Comparison of ENCODE assay signal across 8 cellular contexts in genomic region chr1:94417962-94418663, GRCh38. TPM values are rescaled to one million over a fixed set of nuclear protein-coding genes. Genes with fewer than 3 reads are reported as not detected.
DNase-seq lines count a peak whose midpoint lies in the region; ATAC-seq, FAIRE-seq and TF ChIP-seq lines count a peak whose summit lies in the region.

Gene ABCD3, plus strand, starts transcription at chr1:94418389. Its CDS starts 90 bp downstream, at chr1:94418479.

- H3K9me3 ChIP-seq in WERI-Rb-1 (ENCODE audit: severe bottlenecking) (no peaks in the 10 kb centered on the region), breast epithelium (no peaks in the 10 kb centered on the region), small intestine (ENCODE audit: control insufficient read depth, low read depth) (no peaks in the 10 kb centered on the region)

- intact Hi-C loops in breast epithelium (cut with DNase I; ENCODE audit: low total_unique reads), result no loop called here

- peaks cover 0 to 9% of the 10 kb centered on the region in 2 donors for H3K4me1 ChIP-seq in breast epithelium
- peaks cover 0 to 8% of the 10 kb centered on the region in 2 donors for H3K4me1 ChIP-seq in small intestine (ENCODE audit: control insufficient read depth in 2 of 2, insufficient read depth in 1 of 2, low read depth in 1 of 2, low read length in 1 of 2)

- peak; percentile 20 for TF ChIP-seq POLR2A in breast epithelium (IDR thresholded peaks at IDR 0.05)

- POLR2A ChIA-PET in AG04449 (lab: Yijun Ruan, JAX), result interaction anchor here (1.0 kb wide), 1 partner anchor 1339 kb away, joined by 3 read pairs; the partner anchor contains the start of gene MTF2

- 0 to 1% (median 0%) methylated on average over 24 to 85 of the region's 85 CpGs for WGBS in small intestine, 3 donors

- ATAC-seq in GM18907 (IDR thresholded peaks at IDR 0.05; ENCODE audit: unreplicated experiment), result peak; percentile 96
- peak; percentile 95 for ATAC-seq in HG03139 (IDR thresholded peaks at IDR 0.05; ENCODE audit: unreplicated experiment)

- DNase-seq in AG04449 (ENCODE audit: low read depth, low spot score) (peak; percentile 80), NCI-H2227 (lab: John Stamatoyannopoulos, UW; ENCODE audit: unreplicated experiment) (peak; percentile 99), WERI-Rb-1 (peak; percentile 98), breast epithelium (ENCODE audit: low spot score in 2 of 2) (peak; percentile 91 to 95), iPS-NIHi11 (ENCODE audit: low spot score) (peak; percentile 92), small intestine (peak; percentile 97)

- H3K4me3 ChIP-seq in AG04449 (ENCODE audit: low read depth, low read length) (peak within 1 kb of the TSS; percentile 84), WERI-Rb-1 (ENCODE audit: low read depth, low read length) (peak within 1 kb of the TSS; percentile 75), breast epithelium (peak within 1 kb of the TSS; percentile 88 to 97 (median 93)), small intestine (ENCODE audit: low read depth in 1 of 2, low read length in 2 of 2) (peak within 1 kb of the TSS; percentile 74 to 98)

- peaks cover 4% of the 10 kb centered on the region; the same call in 1 of the 2 replicates for H3K36me3 ChIP-seq in WERI-Rb-1
- no peaks in the 10 kb centered on the region for H3K36me3 ChIP-seq in breast epithelium
- no peaks in the 10 kb centered on the region for H3K36me3 ChIP-seq in small intestine (ENCODE audit: control insufficient read depth in 2 of 2, insufficient read depth in 2 of 2, low read length in 2 of 2)

- H3K27ac ChIP-seq in WERI-Rb-1 (peak within 1 kb of the TSS; percentile 94), breast epithelium (peak within 1 kb of the TSS; percentile 89 to 92), small intestine (ENCODE audit: low read depth in 1 of 2, low read length in 1 of 2) (peak within 1 kb of the TSS; percentile 78 to 91)

- TF ChIP-seq CTCF in AG04449 (IDR thresholded peaks at IDR 0.05; ENCODE audit: insufficient read depth, low read length, missing control alignments) (no peak), WERI-Rb-1 (IDR thresholded peaks at IDR 0.05; ENCODE audit: low read depth, low read length) (no peak), breast epithelium (IDR thresholded peaks at IDR 0.05) (no peak)

- H3K27me3 ChIP-seq in WERI-Rb-1 (ENCODE audit: insufficient read depth, low read depth, severe bottlenecking) (no peaks in the 10 kb centered on the region), breast epithelium (no peaks in the 10 kb centered on the region), small intestine (ENCODE audit: control insufficient read depth in 2 of 2, insufficient read depth in 2 of 2, low read length in 2 of 2) (no peaks in the 10 kb centered on the region)

- CTCF ChIA-PET in AG04449 (lab: Yijun Ruan, JAX), result interaction anchor here (1.0 to 1.9 kb wide), 3 partner anchors 14 to 1424 kb away, joined by 3 to 4 read pairs (median 3); no protein-coding TSS in a partner anchor

- no peak for FAIRE-seq in small intestine (lab: Jason Lieb, UNC)

RNA-seq across cellular contexts. Expression of gene ABCD3, which starts in this region (rescaled TPM):
- total RNA-seq in breast epithelium, result 10 to 100 TPM; 22.2 to 60.3 (median 36.1) TPM
- polyA plus RNA-seq in small intestine, result 10 to 100 TPM; 31.3 to 58.6 (median 35.7) TPM

Comparison
In these comparisons a context has a peak if more than half of its experiments do, and no peak if none do; other contexts are left out.
1. Peak in every context shown above with its lines: DNase-seq, ATAC-seq, H3K4me3 ChIP-seq and H3K27ac ChIP-seq.